ENCODE assay signal across 27 cellular contexts in the genomic region with DNA sequence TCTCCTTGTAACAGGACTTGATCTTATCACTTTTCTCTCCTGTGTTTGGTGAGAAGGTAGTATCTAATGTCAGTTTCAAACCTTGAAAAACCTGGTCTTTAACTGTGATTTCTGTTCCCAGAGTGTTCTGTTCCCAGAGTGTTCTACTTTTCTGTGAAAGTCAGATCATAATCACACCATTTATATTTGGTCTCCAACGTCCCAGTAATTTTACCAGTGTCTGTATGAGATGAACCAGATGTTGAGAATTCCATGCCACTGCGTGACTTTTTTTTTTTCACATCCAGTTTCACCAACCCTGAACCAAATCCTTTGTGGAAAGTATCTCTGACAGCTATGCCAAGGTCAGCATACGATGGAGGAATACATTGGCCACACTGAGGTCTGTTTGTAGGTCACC.
"Had no signal": no experiment of that assay in that cellular context is flagged by ENCODE, and none has a peak within 500 bp of the region (broad histone marks: within the 10 kb centered on the region; RNA-seq: fewer than 3 reads in every experiment).

No MANE protein-coding gene starts in this region.

- H3K27ac ChIP-seq: neural progenitor cell, ovary, parathyroid adenoma, psoas muscle, right lobe of liver, sigmoid colon, stomach, thoracic aorta, thyroid gland, tibial nerve, upper lobe of left lung, vagina had no signal

- H3K4me1 Mint-ChIP-seq: natural killer cell; nephron; stimulated activated effector memory CD8-positive, alpha-beta T cell treated with anti-CD3 and anti-CD28 coated beads, Interleukin-12 subunit alpha, Interleukin-12 subunit beta, amount 100 ng/mL, for 72 hours; stimulated activated naive B cell treated with anti-CD40 and anti-IgM and Interleukin-4, amounts not matched to agents 10 μg/mL and 1 μg/mL and 100 μg/mL, for 72 hours had no signal

- H3K4me2 ChIP-seq: neural progenitor cell had no signal

- H3K4me1 ChIP-seq: neural progenitor cell, parathyroid adenoma, psoas muscle, right lobe of liver, sigmoid colon, stomach, thyroid gland, tibial nerve, upper lobe of left lung, vagina had no signal

- H3K9me3 ChIP-seq: ovary, psoas muscle, right lobe of liver, sigmoid colon, stomach, thoracic aorta, thyroid gland, tibial nerve, upper lobe of left lung, vagina had no signal

- DNase-seq: natural killer cell; occipital lobe; ovary; posterior cingulate gyrus; psoas muscle; right cardiac atrium; right lobe of liver; sigmoid colon; small intestine; stimulated activated CD4-positive, alpha-beta T cell treated with anti-CD3 and anti-CD28 coated beads, Interleukin-15, amount 100 ng/mL, for 24 hours; stimulated activated CD4-positive, alpha-beta T cell treated with anti-CD3 and anti-CD28 coated beads, Interleukin-2, amount 100 ng/mL, for 24 hours; stimulated activated CD4-positive, alpha-beta T cell treated with anti-CD3 and anti-CD28 coated beads, Interleukin-2, amount 100 ng/mL, for 48 hours; stimulated activated CD4-positive, alpha-beta T cell treated with anti-CD3 and anti-CD28 coated beads, Interleukin-4, amount 100 ng/mL, for 24 hours; stimulated activated naive B cell treated with anti-CD40 and anti-IgM and Interleukin-4, amounts not matched to agents 10 μg/mL and 1 μg/mL and 100 μg/mL, for 72 hours; stimulated activated naive CD4-positive, alpha-beta T cell treated with Interleukin-2 at 50 U/mL for 16 hours; stomach; thyroid gland; upper lobe of left lung had no signal

- H3K27me3 Mint-ChIP-seq: progenitor cell of endocrine pancreas; stimulated activated naive B cell treated with anti-CD40 and anti-IgM and Interleukin-4, amounts not matched to agents 10 μg/mL and 1 μg/mL and 100 μg/mL, for 72 hours; stimulated activated naive CD8-positive, alpha-beta T cell treated with anti-CD3 and anti-CD28 coated beads, Interleukin-15, Interleukin-2, amounts not matched to agents 100 ng/mL and 50 ng/mL, for 24 hours had no signal

- H3K79me2 ChIP-seq: parathyroid adenoma had no signal

- H3K4me3 Mint-ChIP-seq: natural killer cell; nephron; neural progenitor cell; stimulated activated effector memory CD8-positive, alpha-beta T cell treated with anti-CD3 and anti-CD28 coated beads, Interleukin-12 subunit alpha, Interleukin-12 subunit beta, amount 100 ng/mL, for 72 hours; stimulated activated naive B cell treated with anti-CD40 and anti-IgM and Interleukin-4, amounts not matched to agents 10 μg/mL and 1 μg/mL and 100 μg/mL, for 72 hours; stimulated activated naive CD8-positive, alpha-beta T cell treated with anti-CD3 and anti-CD28 coated beads, Interleukin-15, Interleukin-2, amounts not matched to agents 100 ng/mL and 50 ng/mL, for 24 hours had no signal

- ATAC-seq: natural killer cell; psoas muscle; right cardiac atrium; right lobe of liver; stimulated activated effector memory CD8-positive, alpha-beta T cell treated with anti-CD3 and anti-CD28 coated beads, Interleukin-12 subunit alpha, Interleukin-12 subunit beta, amount 100 ng/mL, for 72 hours; stimulated activated naive B cell treated with anti-CD40 and anti-IgM and Interleukin-4, amounts not matched to agents 10 μg/mL and 1 μg/mL and 100 μg/mL, for 72 hours had no signal

- H2AFZ ChIP-seq: neural progenitor cell, parathyroid adenoma had no signal

- H3K36me3 ChIP-seq: neural progenitor cell, ovary, right lobe of liver, sigmoid colon, stomach, thoracic aorta, thyroid gland, tibial nerve, upper lobe of left lung, vagina had no signal

- H3K36me3 Mint-ChIP-seq: natural killer cell; neural progenitor cell; stimulated activated effector memory CD8-positive, alpha-beta T cell treated with anti-CD3 and anti-CD28 coated beads, Interleukin-12 subunit alpha, Interleukin-12 subunit beta, amount 100 ng/mL, for 72 hours; stimulated activated naive B cell treated with anti-CD40 and anti-IgM and Interleukin-4, amounts not matched to agents 10 μg/mL and 1 μg/mL and 100 μg/mL, for 72 hours had no signal

- H3K27ac Mint-ChIP-seq: natural killer cell; nephron; neural progenitor cell; progenitor cell of endocrine pancreas; stimulated activated effector memory CD8-positive, alpha-beta T cell treated with anti-CD3 and anti-CD28 coated beads, Interleukin-12 subunit alpha, Interleukin-12 subunit beta, amount 100 ng/mL, for 72 hours; stimulated activated naive B cell treated with anti-CD40 and anti-IgM and Interleukin-4, amounts not matched to agents 10 μg/mL and 1 μg/mL and 100 μg/mL, for 72 hours; stimulated activated naive CD8-positive, alpha-beta T cell treated with anti-CD3 and anti-CD28 coated beads, Interleukin-15, Interleukin-2, amounts not matched to agents 100 ng/mL and 50 ng/mL, for 24 hours had no signal

- H3K9me3 Mint-ChIP-seq: stimulated activated naive B cell treated with anti-CD40 and anti-IgM and Interleukin-4, amounts not matched to agents 10 μg/mL and 1 μg/mL and 100 μg/mL, for 72 hours; stimulated activated naive CD8-positive, alpha-beta T cell treated with anti-CD3 and anti-CD28 coated beads, Interleukin-15, Interleukin-2, amounts not matched to agents 100 ng/mL and 50 ng/mL, for 24 hours had no signal

- H3K9ac ChIP-seq: neural progenitor cell, parathyroid adenoma had no signal

- H3K27me3 ChIP-seq: neural progenitor cell, ovary, right lobe of liver, sigmoid colon, stomach, thyroid gland, tibial nerve, upper lobe of left lung, vagina had no signal

- H3K4me3 ChIP-seq: neural progenitor cell, ovary, psoas muscle, right lobe of liver, sigmoid colon, stomach, thoracic aorta, thyroid gland, tibial nerve, upper lobe of left lung, vagina had no signal
